In genomic region chr4:119894650-119895208, GRCh38 we compare ENCODE assay signal across 22 cellular contexts.
DNase-seq lines count a peak whose midpoint lies in the region; ATAC-seq and TF ChIP-seq lines count a peak whose summit lies in the region.
"Had no signal": no experiment of that assay in that cellular context is flagged by ENCODE, and none has a peak within 500 bp of the region (broad histone marks: within the 10 kb centered on the region; RNA-seq: fewer than 3 reads in every experiment).

No MANE protein-coding gene starts in this region.

- H3K27ac ChIP-seq in fibroblast of lung (ENCODE audit: insufficient read depth, low read length) (no peak overlapping the region), rectal smooth muscle tissue (ENCODE audit: low read depth, low read length) (peak overlapping the region; percentile 69), suprapubic skin (no peak overlapping the region)
- H3K27ac ChIP-seq: 22Rv1; BLaER1 treated with 17β-estradiol and CSF1 and Interleukin-3, amounts not matched to agents 10 nM and 100 nM had no signal

- POLR2A ChIA-PET in BJ (lab: Charles Lee) (no interaction called here), GM10248 (lab: Yijun Ruan, JAX) (no interaction called here)

- H3K27me3 ChIP-seq in BJ (ENCODE audit: control insufficient read depth, insufficient read depth, low read length) (no peaks in the 10 kb centered on the region), fibroblast of lung (ENCODE audit: control insufficient read depth, insufficient read depth, low read length) (no peaks in the 10 kb centered on the region), rectal smooth muscle tissue (ENCODE audit: control insufficient read depth, insufficient read depth, low read length) (no peaks in the 10 kb centered on the region), suprapubic skin (no peaks in the 10 kb centered on the region)
- H3K27me3 ChIP-seq: BLaER1 treated with 17β-estradiol and CSF1 and Interleukin-3, amounts not matched to agents 10 nM and 100 nM had no signal

- TF ChIP-seq POLR2A in suprapubic skin (IDR thresholded peaks at IDR 0.05) = no peak

- H3K4me1 ChIP-seq in fibroblast of lung (ENCODE audit: control insufficient read depth, extremely low read depth, insufficient read depth, low read length) (no peaks in the 10 kb centered on the region), rectal smooth muscle tissue (ENCODE audit: control insufficient read depth, insufficient read depth, low read length) (peaks cover 12% of the 10 kb centered on the region), suprapubic skin (no peaks in the 10 kb centered on the region)
- H3K4me1 ChIP-seq: BLaER1 treated with 17β-estradiol and CSF1 and Interleukin-3, amounts not matched to agents 10 nM and 100 nM had no signal

- no peaks in the 10 kb centered on the region for H3K79me2 ChIP-seq in fibroblast of lung (ENCODE audit: control insufficient read depth, insufficient read depth, low read length)

- H3K4me2 ChIP-seq in fibroblast of lung (ENCODE audit: extremely low read depth, insufficient read depth, low read length) = no peak overlapping the region
- H3K4me2 ChIP-seq: BLaER1 treated with 17β-estradiol and CSF1 and Interleukin-3, amounts not matched to agents 10 nM and 100 nM had no signal

- DNase-seq in BJ (ENCODE audit: low read depth) = peak; percentile 9
- DNase-seq in NCI-H69 (lab: John Stamatoyannopoulos, UW) = peak; percentile 5
- DNase-seq in fibroblast of lung (ENCODE audit: low read depth in 2 of 2) = peak in 1 of 2 donors; percentile 40
- DNase-seq in suprapubic skin (ENCODE audit: low spot score in 2 of 2) = no peak
- DNase-seq in COLO668 (lab: John Stamatoyannopoulos, UW; ENCODE audit: unreplicated experiment) = no peak
- DNase-seq in GM10248 (ENCODE audit: extremely low spot score) = no peak
- DNase-seq: ACHN; CD4-positive, alpha-beta memory T cell; DND-41; Kasumi-1; NCI-H1417; NCI-H1694 treated with DMSO at 0.1 percent for 48 hours; NCI-H2107; NCI-H226; NCI-H510A treated with DMSO at 0.1 percent for 48 hours; OCI-M1; Right ventricle myocardium superior; SW 1271 had no signal

- TF ChIP-seq CTCF in BJ (IDR thresholded peaks at IDR 0.05; ENCODE audit: insufficient read depth, low read depth, low read length) = no peak
- no peak for TF ChIP-seq CTCF in fibroblast of lung (conservative IDR thresholded peaks at IDR 0.05 in 1 of 2, IDR thresholded peaks at IDR 0.05 in 1 of 2; ENCODE audit: low read depth in 1 of 2, low read length in 2 of 2)
- no peak for TF ChIP-seq CTCF in suprapubic skin (IDR thresholded peaks at IDR 0.05)
- TF ChIP-seq CTCF in GM10248 (IDR thresholded peaks at IDR 0.05; ENCODE audit: control extremely low read depth, extremely low read depth, low read depth, missing control alignments) = no peak

- no peak for TF ChIP-seq EP300 in suprapubic skin (IDR thresholded peaks at IDR 0.05)

- ATAC-seq in GM18873 (IDR thresholded peaks at IDR 0.05; ENCODE audit: low FRiP score, unreplicated experiment) = no peak

- CTCF ChIA-PET in BJ (lab: Yijun Ruan, JAX) (interaction anchor here (0.8 kb wide), 1 partner anchor 272 kb away, joined by 3 read pairs; no protein-coding TSS in a partner anchor), GM10248 (lab: Yijun Ruan, JAX) (no interaction called here)

- no peak overlapping the region for H3K4me3 ChIP-seq in BJ (ENCODE audit: low read depth, low read length)
- H3K4me3 ChIP-seq in fibroblast of lung (replicated peaks in 1 of 4; ENCODE audit: control extremely low read depth in 1 of 4, insufficient read depth in 1 of 4, low read depth in 3 of 4, low read length in 4 of 4) = no peak overlapping the region
- no peak overlapping the region for H3K4me3 ChIP-seq in rectal smooth muscle tissue (ENCODE audit: low read length)
- no peak overlapping the region for H3K4me3 ChIP-seq in suprapubic skin
- H3K4me3 ChIP-seq: BLaER1 treated with 17β-estradiol and CSF1 and Interleukin-3, amounts not matched to agents 10 nM and 100 nM had no signal

- H4K20me1 ChIP-seq in fibroblast of lung (ENCODE audit: control insufficient read depth, extremely low read depth, insufficient read depth, low read length) = no peaks in the 10 kb centered on the region
- H4K20me1 ChIP-seq: BLaER1 treated with 17β-estradiol and CSF1 and Interleukin-3, amounts not matched to agents 10 nM and 100 nM had no signal

- 75% methylated on average over 3 of the region's 3 CpGs for WGBS in suprapubic skin

- H3K9me3 ChIP-seq in fibroblast of lung (ENCODE audit: control insufficient read depth, insufficient read depth, low read depth, low read length) (no peaks in the 10 kb centered on the region), suprapubic skin (no peaks in the 10 kb centered on the region)
- H3K9me3 ChIP-seq: BLaER1 treated with 17β-estradiol and CSF1 and Interleukin-3, amounts not matched to agents 10 nM and 100 nM had no signal

- H3K36me3 ChIP-seq in BJ (ENCODE audit: control insufficient read depth, insufficient read depth, low read length) (no peaks in the 10 kb centered on the region), fibroblast of lung (ENCODE audit: control insufficient read depth, insufficient read depth, low read length) (no peaks in the 10 kb centered on the region), rectal smooth muscle tissue (ENCODE audit: control insufficient read depth, insufficient read depth, low read length) (no peaks in the 10 kb centered on the region), suprapubic skin (no peaks in the 10 kb centered on the region)
- H3K36me3 ChIP-seq: BLaER1 treated with 17β-estradiol and CSF1 and Interleukin-3, amounts not matched to agents 10 nM and 100 nM had no signal

- peak overlapping the region; percentile 61 for H2AFZ ChIP-seq in fibroblast of lung (ENCODE audit: low read length)

- no peak overlapping the region for H3K9ac ChIP-seq in fibroblast of lung (ENCODE audit: insufficient read depth, low read length)
- no peak overlapping the region for H3K9ac ChIP-seq in rectal smooth muscle tissue (ENCODE audit: low read length)
- H3K9ac ChIP-seq: BLaER1 treated with 17β-estradiol and CSF1 and Interleukin-3, amounts not matched to agents 10 nM and 100 nM had no signal

Comparison
In these comparisons a context has a peak if more than half of its experiments do, and no peak if none do; other contexts are left out.
1. DNase-seq: peak in BJ (single experiment) and NCI-H69 (single experiment); none in suprapubic skin (0 of 2), COLO668 (single experiment) and GM10248 (single experiment).